In genomic region chr20:4112490-4113420, GRCh38 we compare ENCODE assay signal across 9 cellular contexts. TPM values are rescaled to one million over a fixed set of nuclear protein-coding genes. Genes with fewer than 3 reads are reported as not detected.
DNase-seq lines count a peak whose midpoint lies in the region; ATAC-seq, FAIRE-seq and TF ChIP-seq lines count a peak whose summit lies in the region.
"Had no signal": no experiment of that assay in that cellular context is flagged by ENCODE, and none has a peak within 500 bp of the region (broad histone marks: within the 10 kb centered on the region; RNA-seq: fewer than 3 reads in every experiment).

No MANE protein-coding gene starts in this region.

- H3K27me3 ChIP-seq in left lung: no peaks in the 10 kb centered on the region
- H3K27me3 ChIP-seq: BLaER1 had no signal

- H3K36me3 Mint-ChIP-seq in activated CD4-positive, alpha-beta memory T cell treated with anti-CD3 and anti-CD28 coated beads for 36 hours: no peaks in the 10 kb centered on the region
- H3K36me3 Mint-ChIP-seq in activated CD4-positive, alpha-beta memory T cell treated with anti-CD3 and anti-CD28 coated beads, Interleukin-2, amount 10 ng/mL, durations not matched to agents 7 days and 5 days (ENCODE audit: low read depth): no peaks in the 10 kb centered on the region

- no peak for FAIRE-seq in frontal cortex (lab: Jason Lieb, UNC)

- intact Hi-C loops in activated CD4-positive, alpha-beta memory T cell treated with anti-CD3 and anti-CD28 coated beads for 36 hours (cut with micrococcal nuclease): no loop called here
- intact Hi-C loops in left lung (cut with DNase I): no loop called here

- no peaks in the 10 kb centered on the region for H3K36me3 ChIP-seq in left lung
- H3K36me3 ChIP-seq: BLaER1 had no signal

- no peaks in the 10 kb centered on the region for H3K9me3 Mint-ChIP-seq in activated CD4-positive, alpha-beta memory T cell treated with anti-CD3 and anti-CD28 coated beads for 36 hours
- H3K9me3 Mint-ChIP-seq in activated CD4-positive, alpha-beta memory T cell treated with anti-CD3 and anti-CD28 coated beads, Interleukin-2, amount 10 ng/mL, durations not matched to agents 7 days and 5 days: no peaks in the 10 kb centered on the region

- no peak overlapping the region for H3K4me3 ChIP-seq in left lung
- H3K4me3 ChIP-seq: BLaER1 had no signal

- no peaks in the 10 kb centered on the region for H3K9me3 ChIP-seq in left lung
- H3K9me3 ChIP-seq: BLaER1 had no signal

- CTCF ChIA-PET in activated CD4-positive, alpha-beta memory T cell treated with anti-CD3 and anti-CD28 coated beads for 36 hours (lab: Charles Lee): interaction anchor here (0.7 to 1.5 kb wide), 6 partner anchors 8 to 84 kb away, joined by 3 to 4 read pairs (median 3); no protein-coding TSS in a partner anchor
- CTCF ChIA-PET in activated CD4-positive, alpha-beta memory T cell treated with anti-CD3 and anti-CD28 coated beads, Interleukin-2, amount 10 ng/mL, durations not matched to agents 7 days and 5 days (lab: Charles Lee): interaction anchor here (0.9 to 1.5 kb wide), 2 partner anchors 31 to 62 kb away, joined by 3 read pairs; no protein-coding TSS in a partner anchor

- no peak overlapping the region for H3K4me3 Mint-ChIP-seq in activated CD4-positive, alpha-beta memory T cell treated with anti-CD3 and anti-CD28 coated beads for 36 hours
- no peak overlapping the region for H3K4me3 Mint-ChIP-seq in activated CD4-positive, alpha-beta memory T cell treated with anti-CD3 and anti-CD28 coated beads, Interleukin-2, amount 10 ng/mL, durations not matched to agents 7 days and 5 days

- H3K4me1 ChIP-seq in left lung: peaks cover 2 to 29% of the 10 kb centered on the region in 2 donors

- H3K27ac Mint-ChIP-seq in activated CD4-positive, alpha-beta memory T cell treated with anti-CD3 and anti-CD28 coated beads for 36 hours: no peak overlapping the region
- H3K27ac Mint-ChIP-seq in activated CD4-positive, alpha-beta memory T cell treated with anti-CD3 and anti-CD28 coated beads, Interleukin-2, amount 10 ng/mL, durations not matched to agents 7 days and 5 days: no peak overlapping the region

- no peak for TF ChIP-seq CTCF in left lung (IDR thresholded peaks at IDR 0.05)

- DNase-seq in activated CD4-positive, alpha-beta memory T cell treated with anti-CD3 and anti-CD28 coated beads for 36 hours: peak; percentile 59
- DNase-seq in activated CD4-positive, alpha-beta memory T cell treated with anti-CD3 and anti-CD28 coated beads, Interleukin-2, amount 10 ng/mL, durations not matched to agents 7 days and 5 days: no peak
- DNase-seq in RPMI8226 (peak; percentile 95), left lung (no peak), frontal cortex (ENCODE audit: low spot score in 2 of 2) (no peak), COR-L47 (lab: John Stamatoyannopoulos, UW) (no peak), NCI-H774 (lab: John Stamatoyannopoulos, UW) (no peak)

- peaks cover 3% of the 10 kb centered on the region for H3K27me3 Mint-ChIP-seq in activated CD4-positive, alpha-beta memory T cell treated with anti-CD3 and anti-CD28 coated beads for 36 hours
- H3K27me3 Mint-ChIP-seq in activated CD4-positive, alpha-beta memory T cell treated with anti-CD3 and anti-CD28 coated beads, Interleukin-2, amount 10 ng/mL, durations not matched to agents 7 days and 5 days: peaks cover 9% of the 10 kb centered on the region

- POLR2A ChIA-PET in activated CD4-positive, alpha-beta memory T cell treated with anti-CD3 and anti-CD28 coated beads for 36 hours (lab: Charles Lee): no interaction called here
- POLR2A ChIA-PET in activated CD4-positive, alpha-beta memory T cell treated with anti-CD3 and anti-CD28 coated beads, Interleukin-2, amount 10 ng/mL, durations not matched to agents 7 days and 5 days (lab: Charles Lee): interaction anchor here (1.0 kb wide), 2 partner anchors 33 to 48 kb away, joined by 3 to 4 read pairs; no protein-coding TSS in a partner anchor

- ATAC-seq in HG03025 (IDR thresholded peaks at IDR 0.05; ENCODE audit: low FRiP score, unreplicated experiment) (peak; percentile 49), left lung (peak; percentile 45)

- H3K4me1 Mint-ChIP-seq in activated CD4-positive, alpha-beta memory T cell treated with anti-CD3 and anti-CD28 coated beads for 36 hours (ENCODE audit: low read depth): peaks cover 24% of the 10 kb centered on the region
- H3K4me1 Mint-ChIP-seq in activated CD4-positive, alpha-beta memory T cell treated with anti-CD3 and anti-CD28 coated beads, Interleukin-2, amount 10 ng/mL, durations not matched to agents 7 days and 5 days: peaks cover 51% of the 10 kb centered on the region

- H3K27ac ChIP-seq in left lung: no peak overlapping the region
- H3K27ac ChIP-seq: BLaER1 had no signal

RNA-seq across cellular contexts. Expression of gene SMOX, which starts 35.9 kb away (rescaled TPM):
- total RNA-seq in activated CD4-positive, alpha-beta memory T cell treated with anti-CD3 and anti-CD28 coated beads for 36 hours: 10 to 100 TPM in 1 of 2 experiments, 1 to 10 TPM in 1; 7.9 to 11.6 TPM
- 10 to 100 TPM; 10.6 to 12.5 TPM for total RNA-seq in activated CD4-positive, alpha-beta memory T cell treated with anti-CD3 and anti-CD28 coated beads, Interleukin-2, amount 10 ng/mL, durations not matched to agents 7 days and 5 days
- total RNA-seq in left lung (1 to 10 TPM; 3.0 to 6.8 TPM), frontal cortex (8.6 TPM)

Comparison
In these comparisons a context has a peak if more than half of its experiments do, and no peak if none do; other contexts are left out.
1. DNase-seq: peak in activated CD4-positive, alpha-beta memory T cell treated with anti-CD3 and anti-CD28 coated beads for 36 hours (single experiment) and RPMI8226 (single experiment); none in activated CD4-positive, alpha-beta memory T cell treated with anti-CD3 and anti-CD28 coated beads, Interleukin-2, amount 10 ng/mL, durations not matched to agents 7 days and 5 days (single experiment), left lung (0 of 2), frontal cortex (0 of 2), COR-L47 (single experiment) and NCI-H774 (single experiment).